Comparison of ENCODE assay signal across 8 cellular contexts in genomic region chr12:49740930-49741881, GRCh38. TPM values are rescaled to one million over a fixed set of nuclear protein-coding genes. Genes with fewer than 3 reads are reported as not detected.
DNase-seq lines count a peak whose midpoint lies in the region; ATAC-seq and TF ChIP-seq lines count a peak whose summit lies in the region.

TMBIM6 (plus strand) TSS chr12:49741557; CDS start chr12:49752494, 10,937 bp downstream.

- peaks cover 34% of the 10 kb centered on the region for H3K4me1 ChIP-seq in psoas muscle
- H3K4me1 ChIP-seq in uterus, result peaks cover 5 to 9% of the 10 kb centered on the region in 2 donors

- H3K4me1 Mint-ChIP-seq in T-helper 17 cell, result peaks cover 29% of the 10 kb centered on the region

- peak; percentile 91 to 96 for TF ChIP-seq POLR2A in uterus (IDR thresholded peaks at IDR 0.05)

- H3K4me3 Mint-ChIP-seq in T-helper 17 cell, result peak within 1 kb of the TSS; percentile 92

- ATAC-seq in HG02884 (IDR thresholded peaks at IDR 0.05; ENCODE audit: unreplicated experiment) (peak; percentile 92), T-helper 17 cell (peak; percentile 88), left ventricle myocardium superior (peak; percentile 97), psoas muscle (peak; percentile 94 to 98 (median 97))

- peak within 1 kb of the TSS; percentile 99 for H3K27ac Mint-ChIP-seq in T-helper 17 cell

- 4 to 5% (median 4%) methylated on average over 43 to 50 of the region's 50 CpGs for whole genome bisulfite sequencing in psoas muscle, 3 donors

- H3K9me3 ChIP-seq in T-helper 17 cell (ENCODE audit: control insufficient read depth, low read length, poor library complexity, severe bottlenecking), result no peaks in the 10 kb centered on the region
- no peaks in the 10 kb centered on the region for H3K9me3 ChIP-seq in psoas muscle
- H3K9me3 ChIP-seq in uterus, result no peaks in the 10 kb centered on the region

- in situ Hi-C loops in GM13976 (cut with MboI; ENCODE audit: low sequenced_read_pairs, unreplicated experiment), result no loop called here

- TF ChIP-seq CTCF in GM13976 (IDR thresholded peaks at IDR 0.05; ENCODE audit: borderline replicate concordance, control extremely low read depth, extremely low read depth, insufficient read depth, missing control alignments) (peak; percentile 90), psoas muscle (IDR thresholded peaks at IDR 0.05) (peak; percentile 93), uterus (IDR thresholded peaks at IDR 0.05) (peak; percentile 89 to 97 (median 94))

- H3K27me3 ChIP-seq in psoas muscle (ENCODE audit: insufficient read depth in 3 of 3, low read length in 2 of 3) (no peaks in the 10 kb centered on the region), uterus (no peaks in the 10 kb centered on the region)

- no peaks in the 10 kb centered on the region for H3K27me3 Mint-ChIP-seq in T-helper 17 cell

- H3K4me3 ChIP-seq in psoas muscle (peak within 1 kb of the TSS; percentile 92), uterus (peak within 1 kb of the TSS; percentile 84 to 86)

- peaks cover 5% of the 10 kb centered on the region for H3K36me3 Mint-ChIP-seq in T-helper 17 cell (ENCODE audit: low read depth)

- H3K36me3 ChIP-seq in psoas muscle (ENCODE audit: insufficient read depth in 1 of 2, low read depth in 1 of 2) (peaks cover 0 to 5% of the 10 kb centered on the region in 2 donors), uterus (no peaks in the 10 kb centered on the region)

- intact Hi-C loops in left ventricle myocardium superior (cut with micrococcal nuclease) (no loop called here), psoas muscle (cut with DNase I) (no loop called here), uterus (cut with DNase I; ENCODE audit: low total_unique reads) (no loop called here)

- peak within 1 kb of the TSS; percentile 97 for H3K27ac ChIP-seq in angular gyrus (ENCODE audit: low read depth, low read length)
- peak within 1 kb of the TSS; percentile 99 for H3K27ac ChIP-seq in psoas muscle
- H3K27ac ChIP-seq in uterus, result peak within 1 kb of the TSS; percentile 84 to 98

- DNase-seq in GM13976 (ENCODE audit: low spot score) (peak; percentile 94), NCI-H1694 (lab: John Stamatoyannopoulos, UW) (peak; percentile 99), T-helper 17 cell (peak; percentile 92 to 97 (median 96)), left ventricle myocardium superior (peak; percentile 99), psoas muscle (peak; percentile 100), uterus (peak; percentile 99 to 100)

RNA-seq across cellular contexts. Expression of gene TMBIM6, which starts in this region (rescaled TPM):
- total RNA-seq in T-helper 17 cell, result 100 to 1,000 TPM; 325 to 376 TPM
- total RNA-seq in left ventricle myocardium superior, result 255 TPM
- total RNA-seq in psoas muscle, result 100 to 1,000 TPM; 171 to 256 (median 241) TPM
- polyA plus RNA-seq in psoas muscle, result 100 to 1,000 TPM; 164 to 317 (median 250) TPM
- 100 to 1,000 TPM; 201 to 298 (median 263) TPM for total RNA-seq in uterus

Comparison
In these comparisons a context has a peak if more than half of its experiments do, and no peak if none do; other contexts are left out.
1. Peak in every context shown above with its lines: DNase-seq, ATAC-seq, H3K4me3 ChIP-seq and H3K27ac ChIP-seq.